Comparison of ENCODE assay signal across 17 cellular contexts in the genomic region with DNA sequence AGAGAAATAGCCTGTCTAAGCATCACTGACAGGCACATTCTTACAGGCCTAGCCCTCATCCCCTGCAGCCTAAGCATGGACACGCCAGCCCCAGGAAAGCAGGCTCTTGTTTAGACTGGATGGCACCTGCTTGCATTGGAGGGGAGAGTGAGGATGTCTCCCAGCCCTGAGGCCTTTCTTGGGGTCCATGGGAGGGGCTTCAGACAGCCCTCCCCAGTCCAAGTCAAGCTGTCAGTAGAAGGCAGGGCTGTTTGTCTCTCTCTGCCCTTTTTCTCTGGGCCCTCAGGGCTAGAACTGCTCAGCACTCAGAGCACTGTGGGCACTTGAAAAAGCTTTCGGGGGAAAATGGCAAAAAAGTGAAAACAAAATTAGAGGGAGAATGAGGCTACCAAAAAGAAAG.
"Had no signal": no experiment of that assay in that cellular context is flagged by ENCODE, and none has a peak within 500 bp of the region (broad histone marks: within the 10 kb centered on the region; RNA-seq: fewer than 3 reads in every experiment).

No MANE protein-coding gene starts in this region.

- H3K36me3 Mint-ChIP-seq: memory B cell had no signal

- H3K27ac Mint-ChIP-seq: activated CD4-positive, alpha-beta memory T cell treated with anti-CD3 and anti-CD28 coated beads, Interleukin-2, amount 10 ng/mL, durations not matched to agents 7 days and 5 days; activated naive CD4-positive, alpha-beta T cell treated with anti-CD3 and anti-CD28 coated beads for 36 hours; activated T-cell treated with anti-CD3 and anti-CD28 coated beads, Interleukin-2, amount 50 U/mL, for 72 hours; memory B cell had no signal

- H3K27ac ChIP-seq: thoracic aorta had no signal

- FAIRE-seq: endothelial cell of umbilical vein, frontal cortex had no signal

- H3K9me3 ChIP-seq: thoracic aorta had no signal

- H3K9me3 Mint-ChIP-seq: activated CD4-positive, alpha-beta memory T cell treated with anti-CD3 and anti-CD28 coated beads, Interleukin-2, amount 10 ng/mL, durations not matched to agents 7 days and 5 days; activated naive CD4-positive, alpha-beta T cell treated with anti-CD3 and anti-CD28 coated beads for 36 hours; activated T-cell treated with anti-CD3 and anti-CD28 coated beads, Interleukin-2, amount 50 U/mL, for 72 hours; memory B cell; nephron progenitor cell had no signal

- H3K4me1 Mint-ChIP-seq: activated CD4-positive, alpha-beta memory T cell treated with anti-CD3 and anti-CD28 coated beads, Interleukin-2, amount 10 ng/mL, durations not matched to agents 7 days and 5 days; memory B cell had no signal

- DNase-seq: activated CD4-positive, alpha-beta memory T cell treated with anti-CD3 and anti-CD28 coated beads, Interleukin-2, amount 10 ng/mL, durations not matched to agents 7 days and 5 days; activated CD4-positive, alpha-beta T cell treated with anti-CD3 and anti-CD28 coated beads for 48 hours; activated CD4-positive, CD25-positive, alpha-beta regulatory T cell; activated effector memory CD4-positive, alpha-beta T cell treated with Interleukin-2 at 50 U/mL for 16 hours; activated naive CD4-positive, alpha-beta T cell treated with anti-CD3 and anti-CD28 coated beads for 36 hours; activated T-cell treated with anti-CD3 and anti-CD28 coated beads, Interleukin-2, amount 50 U/mL, for 72 hours; effector memory CD4-positive, alpha-beta T cell; hippocampal formation; nephron progenitor cell; stimulated activated CD4-positive, alpha-beta T cell treated with anti-CD3 and anti-CD28 coated beads, Interleukin-4, amount 100 ng/mL, for 24 hours; stimulated activated naive CD4-positive, alpha-beta T cell treated with Interleukin-2 at 50 U/mL for 16 hours; T-helper 1 cell had no signal

- ATAC-seq: activated T-cell treated with anti-CD3 and anti-CD28 coated beads, Interleukin-2, amount 50 U/mL, for 72 hours; esophagus mucosa had no signal

- H3K4me3 ChIP-seq: thoracic aorta had no signal

- H3K36me3 ChIP-seq: thoracic aorta had no signal

- H3K4me3 Mint-ChIP-seq: activated CD4-positive, alpha-beta memory T cell treated with anti-CD3 and anti-CD28 coated beads, Interleukin-2, amount 10 ng/mL, durations not matched to agents 7 days and 5 days; activated naive CD4-positive, alpha-beta T cell treated with anti-CD3 and anti-CD28 coated beads for 36 hours; activated T-cell treated with anti-CD3 and anti-CD28 coated beads, Interleukin-2, amount 50 U/mL, for 72 hours; memory B cell; nephron progenitor cell had no signal
